Comparison of ENCODE assay signal across 23 cellular contexts in genomic region chr21:9753943-9754342, GRCh38.
DNase-seq lines count a peak whose midpoint lies in the region; ATAC-seq, FAIRE-seq and TF ChIP-seq lines count a peak whose summit lies in the region.
"Had no signal": no experiment of that assay in that cellular context is flagged by ENCODE, and none has a peak within 500 bp of the region (broad histone marks: within the 10 kb centered on the region; RNA-seq: fewer than 3 reads in every experiment).

No MANE protein-coding gene starts in this region.

- H3K27me3 ChIP-seq in HepG2 (ENCODE audit: control insufficient read depth in 1 of 2, insufficient read depth in 2 of 2, low read length in 2 of 2) (no peaks in the 10 kb centered on the region), right lobe of liver (no peaks in the 10 kb centered on the region), PC-9 (ENCODE audit: insufficient read depth, low read depth) (peaks cover 66% of the 10 kb centered on the region)
- H3K27me3 ChIP-seq: BLaER1 had no signal

- no peak overlapping the region for H3K4me3 Mint-ChIP-seq in osteocyte (ENCODE audit: unreplicated experiment)
- H3K4me3 Mint-ChIP-seq: B cell; CD4-positive, CD25-positive, alpha-beta regulatory T cell; CD8-positive, alpha-beta T cell; GM23338; H9 had no signal

- H3K36me3 Mint-ChIP-seq in osteocyte (ENCODE audit: unreplicated experiment) = no peaks in the 10 kb centered on the region
- H3K36me3 Mint-ChIP-seq: CD4-positive, CD25-positive, alpha-beta regulatory T cell; CD8-positive, alpha-beta T cell had no signal

- 22% methylated on average over 7 of the region's 7 CpGs for WGBS in HepG2 (ENCODE audit: low lambda C conversion rate)
- 48% methylated on average over 7 of the region's 7 CpGs for WGBS in right lobe of liver (ENCODE audit: insufficient coverage, low coverage, low lambda C conversion rate, missing lambda C conversion rate)

- H2AFZ ChIP-seq in HepG2 (ENCODE audit: low read length) (no peak overlapping the region), PC-9 (no peak overlapping the region)
- H2AFZ ChIP-seq: GM23338 had no signal

- ATAC-seq in HepG2 = no peak
- no peak for ATAC-seq in right lobe of liver
- ATAC-seq in GM21390 (IDR thresholded peaks at IDR 0.05; ENCODE audit: unreplicated experiment) = no peak
- ATAC-seq: CD8-positive, alpha-beta T cell; GM12878; GM23338; HCT116 had no signal

- H3K27ac ChIP-seq in HepG2 (ENCODE audit: extremely low read length, insufficient read depth, low read length) (no peak overlapping the region), right lobe of liver (no peak overlapping the region), PC-9 (no peak overlapping the region)
- H3K27ac ChIP-seq: 22Rv1, BLaER1, C4-2B had no signal

- peaks cover 98% of the 10 kb centered on the region for H3K9me3 ChIP-seq in HepG2 (ENCODE audit: low read length)
- no peaks in the 10 kb centered on the region for H3K9me3 ChIP-seq in right lobe of liver
- H3K9me3 ChIP-seq in iPS-18c (ENCODE audit: control insufficient read depth, insufficient read depth, low read length) = peaks cover 51% of the 10 kb centered on the region
- H3K9me3 ChIP-seq in PC-9 (ENCODE audit: insufficient read depth, low read depth) = no peaks in the 10 kb centered on the region

- no peaks in the 10 kb centered on the region for H3K4me1 Mint-ChIP-seq in osteocyte (ENCODE audit: unreplicated experiment)
- H3K4me1 Mint-ChIP-seq: B cell; CD4-positive, CD25-positive, alpha-beta regulatory T cell; GM23338; H9 had no signal

- FAIRE-seq in HepG2 (lab: Jason Lieb, UNC) = no peak
- FAIRE-seq: A204.1, G401.6, GM12878, GM19239 had no signal

- no peak overlapping the region for H3K4me2 ChIP-seq in HepG2 (ENCODE audit: low read depth, low read length)
- H3K4me2 ChIP-seq in PC-9 = no peak overlapping the region
- H3K4me2 ChIP-seq: BLaER1, GM23338 had no signal

- H4K20me1 ChIP-seq in HepG2 (ENCODE audit: insufficient read depth, low read length) (no peaks in the 10 kb centered on the region), PC-9 (ENCODE audit: insufficient read depth) (no peaks in the 10 kb centered on the region)
- H4K20me1 ChIP-seq: BLaER1 had no signal

- H3K9ac ChIP-seq in HepG2 (ENCODE audit: insufficient read depth, low read depth, low read length) = no peak overlapping the region
- H3K9ac ChIP-seq: BLaER1 had no signal

- H3K79me2 ChIP-seq in HepG2 (ENCODE audit: insufficient read depth, low read length) (no peaks in the 10 kb centered on the region), PC-9 (ENCODE audit: low read depth) (no peaks in the 10 kb centered on the region)

- no peak for TF ChIP-seq RAD21 in HepG2 (CRISPR knock-in tag; IDR thresholded peaks at IDR 0.05)

- no peaks in the 10 kb centered on the region for H3K4me1 ChIP-seq in HepG2 (ENCODE audit: insufficient read depth, low read length)
- no peaks in the 10 kb centered on the region for H3K4me1 ChIP-seq in right lobe of liver
- no peaks in the 10 kb centered on the region for H3K4me1 ChIP-seq in PC-9 (replicated peaks; ENCODE audit: insufficient read depth)
- H3K4me1 ChIP-seq: BLaER1, Caco-2 had no signal

- in situ Hi-C loops in HepG2 (cut with HindIII; ENCODE audit: extremely low pct_ligation_motif_present, low pct_unique_long_range_greater_than_20kb) = no loop called here

- no peaks in the 10 kb centered on the region for H3K9me2 ChIP-seq in PC-9 (ENCODE audit: insufficient read depth)

- DNase-seq in HepG2 (ENCODE audit: low spot score) = no peak
- DNase-seq in right lobe of liver = no peak
- peak; percentile 83 for DNase-seq in osteocyte (ENCODE audit: extremely low spot score, unreplicated experiment)
- DNase-seq in GDM1 (lab: John Stamatoyannopoulos, UW) = no peak
- DNase-seq in PC-9 = no peak
- DNase-seq: Caco-2; CD4-positive, CD25-positive, alpha-beta regulatory T cell; CD8-positive, alpha-beta T cell; DMS153; DND-41; H9 had no signal

- POLR2A ChIA-PET in HepG2 (lab: Yijun Ruan, JAX) = no interaction called here
- POLR2A ChIA-PET in PC-9 (lab: Charles Lee; ENCODE audit: unreplicated experiment) = no interaction called here

- no peaks in the 10 kb centered on the region for H3K27me3 Mint-ChIP-seq in osteocyte (ENCODE audit: unreplicated experiment)
- H3K27me3 Mint-ChIP-seq: B cell; CD4-positive, CD25-positive, alpha-beta regulatory T cell had no signal

- H3K36me3 ChIP-seq in HepG2 (replicated peaks in 1 of 2; ENCODE audit: control insufficient read depth in 1 of 2, insufficient read depth in 2 of 2, low read length in 2 of 2) (no peaks in the 10 kb centered on the region), right lobe of liver (no peaks in the 10 kb centered on the region), PC-9 (ENCODE audit: low read depth) (no peaks in the 10 kb centered on the region)
- H3K36me3 ChIP-seq: BLaER1 had no signal

- CTCF ChIA-PET in HepG2 (lab: Yijun Ruan, JAX; ENCODE audit: low intra/inter-chr PET ratio, low total read pairs) = no interaction called here
- CTCF ChIA-PET in PC-9 (lab: Charles Lee) = no interaction called here

- intact Hi-C loops in HepG2 (cut with micrococcal nuclease; ENCODE audit: unreplicated experiment) = no loop called here
- intact Hi-C loops in right lobe of liver (cut with DNase I) = no loop called here
- intact Hi-C loops in PC-9 (cut with micrococcal nuclease; ENCODE audit: unreplicated experiment) = no loop called here

- BruUV-seq in HepG2 (replicated peaks; lab: Mats Ljungman, UMichigan) (no TSS peak), PC-9 (replicated peaks; lab: Mats Ljungman, UMichigan) (no TSS peak)

- no peak overlapping the region for H3K4me3 ChIP-seq in HepG2 (replicated peaks in 1 of 3; ENCODE audit: insufficient read depth in 1 of 3, low read depth in 2 of 3, low read length in 3 of 3)
- H3K4me3 ChIP-seq in right lobe of liver = no peak overlapping the region
- H3K4me3 ChIP-seq in iPS-18c (ENCODE audit: insufficient read depth, low read depth, low read length) = 0 out of 2 replicates have a peak overlapping the region, but pooled peaks have one; percentile 24
- H3K4me3 ChIP-seq in PC-9 = no peak overlapping the region
- H3K4me3 ChIP-seq: BLaER1, GM12878, GM23338 had no signal

- peaks cover 7% of the 10 kb centered on the region for H3K9me3 Mint-ChIP-seq in osteocyte (ENCODE audit: unreplicated experiment)
- H3K9me3 Mint-ChIP-seq: GM23338, H9 had no signal

- no peak for TF ChIP-seq POLR2A in HepG2 (IDR thresholded peaks at IDR 0.05; ENCODE audit: insufficient read depth in 1 of 2, low read depth in 2 of 2, low read length in 2 of 2)
- no peak for TF ChIP-seq POLR2A in right lobe of liver (IDR thresholded peaks at IDR 0.05)

- H3F3A ChIP-seq in PC-9 (ENCODE audit: insufficient read depth, low read depth) = no peaks in the 10 kb centered on the region

- H3K27ac Mint-ChIP-seq in osteocyte (ENCODE audit: unreplicated experiment) = no peak overlapping the region
- H3K27ac Mint-ChIP-seq: B cell; CD4-positive, CD25-positive, alpha-beta regulatory T cell; CD8-positive, alpha-beta T cell; GM23338; H9 had no signal

- TF ChIP-seq EP300 in HepG2 (IDR thresholded peaks at IDR 0.05; ENCODE audit: low read depth in 2 of 2, low read length in 2 of 2) (no peak), HepG2 (CRISPR knock-in tag; IDR thresholded peaks at IDR 0.05; ENCODE audit: borderline replicate concordance) (no peak)

- no peak for TF ChIP-seq CTCF in HepG2 (CRISPR knock-in tag; IDR thresholded peaks at IDR 0.05)
- no peak for TF ChIP-seq CTCF in right lobe of liver (IDR thresholded peaks at IDR 0.05)
- no peak for TF ChIP-seq CTCF in osteocyte (IDR thresholded peaks at IDR 0.05)
- no peak for TF ChIP-seq CTCF in PC-9 (conservative IDR thresholded peaks at IDR 0.05)

TF ChIP-seq in HepG2, 621 proteins besides CTCF, POLR2A, EP300 and RAD21:
- TF ChIP-seq HHEX (CRISPR knock-in tag; IDR thresholded peaks at IDR 0.05) (no peak), ZNF775 (CRISPR knock-in tag; IDR thresholded peaks at IDR 0.05; ENCODE audit: borderline replicate concordance) (no peak), ZNF703 (CRISPR knock-in tag; IDR thresholded peaks at IDR 0.05; ENCODE audit: borderline replicate concordance) (no peak), MAFF (IDR thresholded peaks at IDR 0.05; ENCODE audit: low read depth, low read length) (0 out of 2 replicates have a peak, but pooled peaks have one; percentile 24)
